Comparison of ENCODE assay signal across 28 cellular contexts in the genomic region with DNA sequence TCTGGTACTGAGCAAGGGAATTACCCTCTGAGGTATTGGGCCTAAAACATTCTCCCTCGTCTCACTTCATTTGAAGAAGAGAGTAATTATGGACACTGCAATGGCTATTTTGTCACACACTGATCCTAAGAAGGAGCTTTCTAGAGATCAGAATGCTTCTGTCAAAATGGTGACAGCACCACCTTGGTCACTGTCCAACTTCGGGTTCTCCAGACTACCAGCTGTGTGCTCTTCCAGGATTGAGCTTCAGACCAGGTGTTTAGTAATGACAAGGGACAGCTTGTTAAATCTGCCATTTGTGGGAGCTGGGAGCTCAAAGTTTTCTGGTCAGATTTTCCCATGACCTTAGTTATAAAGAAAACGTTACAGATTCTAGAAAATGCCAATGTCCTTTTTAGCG.
"Had no signal": no experiment of that assay in that cellular context is flagged by ENCODE, and none has a peak within 500 bp of the region (broad histone marks: within the 10 kb centered on the region; RNA-seq: fewer than 3 reads in every experiment).

No MANE protein-coding gene starts in this region.

- H3K4me3 ChIP-seq: adrenal gland, ascending aorta, left lung, mucosa of descending colon, spleen, suprapubic skin, tibial artery had no signal

- H3K4me1 ChIP-seq: adrenal gland, left lung, spleen, suprapubic skin had no signal

- H3K4me1 Mint-ChIP-seq: activated CD4-positive, alpha-beta T cell treated with anti-CD3 and anti-CD28 coated beads, Interleukin-2, amount 10 ng/mL, durations not matched to agents 24 days and 14 days; activated naive CD8-positive, alpha-beta T cell treated with anti-CD3 and anti-CD28 coated beads for 36 hours; endodermal cell; naive B cell had no signal

- ATAC-seq: esophagus mucosa, left lung, mucosa of descending colon had no signal

- H3K9me3 ChIP-seq: adrenal gland, ascending aorta, left lung, mucosa of descending colon, neutrophil, spleen, suprapubic skin, tibial artery had no signal

- DNase-seq: activated CD4-positive, alpha-beta memory T cell treated with anti-CD3 and anti-CD28 coated beads for 36 hours; activated CD4-positive, alpha-beta T cell treated with anti-CD3 and anti-CD28 coated beads, Interleukin-2, amount 10 ng/mL, durations not matched to agents 24 days and 14 days; activated CD4-positive, CD25-positive, alpha-beta regulatory T cell treated with anti-CD3 and anti-CD28 coated beads, Interleukin-2, amount 50 U/mL, for 72 hours; activated CD8-positive, alpha-beta memory T cell treated with anti-CD3 and anti-CD28 coated beads, Interleukin-2, amount 50 U/mL, for 4 hours; activated effector memory CD4-positive, alpha-beta T cell treated with anti-CD3 and anti-CD28 coated beads, Interleukin-2, amount 50 U/mL, for 16 hours; activated naive CD4-positive, alpha-beta T cell treated with anti-CD3 and anti-CD28 coated beads for 36 hours; activated naive CD8-positive, alpha-beta T cell treated with anti-CD3 and anti-CD28 coated beads for 36 hours; activated T-cell treated with anti-CD3 and anti-CD28 coated beads, Interleukin-2, amount 50 U/mL, for 1 hour; adrenal gland; brain microvascular endothelial cell; central memory CD4-positive, alpha-beta T cell; endodermal cell; foreskin fibroblast; left lung; mucosa of descending colon; naive B cell; nephron progenitor cell; spleen; stimulated activated naive CD4-positive, alpha-beta T cell; T-helper 9 cell; tibial artery had no signal

- H3K9me3 Mint-ChIP-seq: activated CD4-positive, alpha-beta memory T cell treated with anti-CD3 and anti-CD28 coated beads for 36 hours; activated CD4-positive, alpha-beta T cell treated with anti-CD3 and anti-CD28 coated beads, Interleukin-2, amount 10 ng/mL, durations not matched to agents 24 days and 14 days; activated naive CD4-positive, alpha-beta T cell treated with anti-CD3 and anti-CD28 coated beads for 36 hours; activated naive CD8-positive, alpha-beta T cell treated with anti-CD3 and anti-CD28 coated beads for 36 hours; activated T-helper 1 cell treated with anti-CD3 and anti-CD28 coated beads, Interleukin-12 subunit alpha, Interleukin-12 subunit beta, Interleukin-2, Interleukin-4 antibody, amounts not matched to agents 30 ng/mL and 10 ng/mL and 1 ng/mL, durations not matched to agents 14 hours and 24 hours and 36 hours; dendritic cell treated with granulocyte-macrophage colony-stimulating factor and Interleukin-4, amounts not matched to agents 40 ng/mL and 50 ng/mL, for 4 days; endodermal cell; naive B cell; nephron progenitor cell; T-helper 1 cell treated with Interleukin-12 subunit alpha and Interleukin-12 subunit beta and Interleukin-4 antibody, amounts not matched to agents 30 μg/mL and 1 μg/mL, for 36 hours had no signal

- H3K27me3 Mint-ChIP-seq: activated CD4-positive, alpha-beta memory T cell treated with anti-CD3 and anti-CD28 coated beads for 36 hours; activated CD4-positive, alpha-beta T cell treated with anti-CD3 and anti-CD28 coated beads, Interleukin-2, amount 10 ng/mL, durations not matched to agents 24 days and 14 days; activated naive CD8-positive, alpha-beta T cell treated with anti-CD3 and anti-CD28 coated beads for 36 hours; dendritic cell treated with granulocyte-macrophage colony-stimulating factor and Interleukin-4, amounts not matched to agents 40 ng/mL and 50 ng/mL, for 4 days; naive B cell had no signal

- H3K27me3 ChIP-seq: adrenal gland, ascending aorta, brain microvascular endothelial cell, left lung, neutrophil, spleen, suprapubic skin, tibial artery had no signal

- H3K4me3 Mint-ChIP-seq: activated CD4-positive, alpha-beta memory T cell treated with anti-CD3 and anti-CD28 coated beads for 36 hours; activated CD4-positive, alpha-beta T cell treated with anti-CD3 and anti-CD28 coated beads, Interleukin-2, amount 10 ng/mL, durations not matched to agents 24 days and 14 days; activated naive CD4-positive, alpha-beta T cell treated with anti-CD3 and anti-CD28 coated beads for 36 hours; activated naive CD8-positive, alpha-beta T cell treated with anti-CD3 and anti-CD28 coated beads for 36 hours; activated T-helper 1 cell treated with anti-CD3 and anti-CD28 coated beads, Interleukin-12 subunit alpha, Interleukin-12 subunit beta, Interleukin-2, Interleukin-4 antibody, amounts not matched to agents 30 ng/mL and 10 ng/mL and 1 ng/mL, durations not matched to agents 14 hours and 24 hours and 36 hours; dendritic cell treated with granulocyte-macrophage colony-stimulating factor and Interleukin-4, amounts not matched to agents 40 ng/mL and 50 ng/mL, for 4 days; endodermal cell; naive B cell; nephron progenitor cell; T-helper 1 cell treated with Interleukin-12 subunit alpha and Interleukin-12 subunit beta and Interleukin-4 antibody, amounts not matched to agents 30 μg/mL and 1 μg/mL, for 36 hours had no signal

- H3K36me3 ChIP-seq: adrenal gland, ascending aorta, brain microvascular endothelial cell, left lung, neutrophil, spleen, suprapubic skin, tibial artery had no signal

- H3K27ac ChIP-seq: adrenal gland, ascending aorta, brain microvascular endothelial cell, left lung, neutrophil, spleen, suprapubic skin, tibial artery had no signal

- H3K27ac Mint-ChIP-seq: activated CD4-positive, alpha-beta memory T cell treated with anti-CD3 and anti-CD28 coated beads for 36 hours; activated CD4-positive, alpha-beta T cell treated with anti-CD3 and anti-CD28 coated beads, Interleukin-2, amount 10 ng/mL, durations not matched to agents 24 days and 14 days; activated naive CD4-positive, alpha-beta T cell treated with anti-CD3 and anti-CD28 coated beads for 36 hours; activated naive CD8-positive, alpha-beta T cell treated with anti-CD3 and anti-CD28 coated beads for 36 hours; activated T-helper 1 cell treated with anti-CD3 and anti-CD28 coated beads, Interleukin-12 subunit alpha, Interleukin-12 subunit beta, Interleukin-2, Interleukin-4 antibody, amounts not matched to agents 30 ng/mL and 10 ng/mL and 1 ng/mL, durations not matched to agents 14 hours and 24 hours and 36 hours; dendritic cell treated with granulocyte-macrophage colony-stimulating factor and Interleukin-4, amounts not matched to agents 40 ng/mL and 50 ng/mL, for 4 days; endodermal cell; naive B cell; nephron progenitor cell; T-helper 1 cell treated with Interleukin-12 subunit alpha and Interleukin-12 subunit beta and Interleukin-4 antibody, amounts not matched to agents 30 μg/mL and 1 μg/mL, for 36 hours had no signal
